1 cellular context compared by ENCODE assay signal in genomic region chr20:46689082-46689753, GRCh38.
A peak's percentile ranks its signal among the peaks of the same experiment; 100 is the strongest.
TF ChIP-seq lines count a peak whose summit lies in the region.

Gene TP53RK, minus strand, starts transcription at chr20:46689444. Its CDS starts 30 bp downstream, at chr20:46689414.

TF ChIP-seq in K562, 482 proteins besides CTCF, POLR2A, EP300 and RAD21 (continued from another document and continues in another):
- no peak for TF ChIP-seq CHD7 (IDR thresholded peaks at IDR 0.05; ENCODE audit: low read depth, low read length)
- TF ChIP-seq, protein P1, sequence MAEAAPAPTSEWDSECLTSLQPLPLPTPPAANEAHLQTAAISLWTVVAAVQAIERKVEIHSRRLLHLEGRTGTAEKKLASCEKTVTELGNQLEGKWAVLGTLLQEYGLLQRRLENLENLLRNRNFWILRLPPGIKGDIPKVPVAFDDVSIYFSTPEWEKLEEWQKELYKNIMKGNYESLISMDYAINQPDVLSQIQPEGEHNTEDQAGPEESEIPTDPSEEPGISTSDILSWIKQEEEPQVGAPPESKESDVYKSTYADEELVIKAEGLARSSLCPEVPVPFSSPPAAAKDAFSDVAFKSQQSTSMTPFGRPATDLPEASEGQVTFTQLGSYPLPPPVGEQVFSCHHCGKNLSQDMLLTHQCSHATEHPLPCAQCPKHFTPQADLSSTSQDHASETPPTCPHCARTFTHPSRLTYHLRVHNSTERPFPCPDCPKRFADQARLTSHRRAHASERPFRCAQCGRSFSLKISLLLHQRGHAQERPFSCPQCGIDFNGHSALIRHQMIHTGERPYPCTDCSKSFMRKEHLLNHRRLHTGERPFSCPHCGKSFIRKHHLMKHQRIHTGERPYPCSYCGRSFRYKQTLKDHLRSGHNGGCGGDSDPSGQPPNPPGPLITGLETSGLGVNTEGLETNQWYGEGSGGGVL (CRISPR knock-in tag; IDR thresholded peaks at IDR 0.05), result no peak
- no peak for TF ChIP-seq MBD2 (IDR thresholded peaks at IDR 0.05; ENCODE audit: borderline replicate concordance, low read depth)
- no peak for TF ChIP-seq ZNF224 (CRISPR knock-in tag; IDR thresholded peaks at IDR 0.05)
- no peak for TF ChIP-seq ETV6 (IDR thresholded peaks at IDR 0.05; ENCODE audit: borderline replicate concordance in 1 of 2, low read depth in 2 of 2, low read length in 1 of 2)
- TF ChIP-seq ETV6 (CRISPR knock-in tag; IDR thresholded peaks at IDR 0.05; ENCODE audit: borderline replicate concordance), result no peak
- TF ChIP-seq ZSCAN29 (IDR thresholded peaks at IDR 0.05), result no peak
- TF ChIP-seq FOXM1 (IDR thresholded peaks at IDR 0.05; ENCODE audit: low read depth), result no peak
- no peak for TF ChIP-seq FOXM1 (CRISPR knock-in tag; IDR thresholded peaks at IDR 0.05; ENCODE audit: low read depth)
- no peak for TF ChIP-seq ARNT (IDR thresholded peaks at IDR 0.05)
- TF ChIP-seq RHOXF2B (CRISPR knock-in tag; conservative IDR thresholded peaks at IDR 0.05), result no peak
- TF ChIP-seq, protein P2, sequence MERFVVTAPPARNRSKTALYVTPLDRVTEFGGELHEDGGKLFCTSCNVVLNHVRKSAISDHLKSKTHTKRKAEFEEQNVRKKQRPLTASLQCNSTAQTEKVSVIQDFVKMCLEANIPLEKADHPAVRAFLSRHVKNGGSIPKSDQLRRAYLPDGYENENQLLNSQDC (CRISPR knock-in tag; IDR thresholded peaks at IDR 0.05), result 0 out of 2 replicates have a peak, but pooled peaks have one; percentile 28
- no peak for TF ChIP-seq THRA (IDR thresholded peaks at IDR 0.05)
- no peak for TF ChIP-seq PTRF (tag; IDR thresholded peaks at IDR 0.05)
- no peak for TF ChIP-seq ZNF184 (CRISPR knock-in tag; IDR thresholded peaks at IDR 0.05)
- TF ChIP-seq ELF1 (tag; IDR thresholded peaks at IDR 0.05), result no peak
- TF ChIP-seq TBP (optimal IDR thresholded peaks at IDR 0.05; ENCODE audit: low read depth, low read length), result peak; percentile 86
- TF ChIP-seq ZBTB12 (CRISPR knock-in tag; IDR thresholded peaks at IDR 0.05), result no peak
- no peak; a peak in 1 of 4 replicates for TF ChIP-seq CSDE1 (IDR thresholded peaks at IDR 0.05)
- TF ChIP-seq, protein P3, sequence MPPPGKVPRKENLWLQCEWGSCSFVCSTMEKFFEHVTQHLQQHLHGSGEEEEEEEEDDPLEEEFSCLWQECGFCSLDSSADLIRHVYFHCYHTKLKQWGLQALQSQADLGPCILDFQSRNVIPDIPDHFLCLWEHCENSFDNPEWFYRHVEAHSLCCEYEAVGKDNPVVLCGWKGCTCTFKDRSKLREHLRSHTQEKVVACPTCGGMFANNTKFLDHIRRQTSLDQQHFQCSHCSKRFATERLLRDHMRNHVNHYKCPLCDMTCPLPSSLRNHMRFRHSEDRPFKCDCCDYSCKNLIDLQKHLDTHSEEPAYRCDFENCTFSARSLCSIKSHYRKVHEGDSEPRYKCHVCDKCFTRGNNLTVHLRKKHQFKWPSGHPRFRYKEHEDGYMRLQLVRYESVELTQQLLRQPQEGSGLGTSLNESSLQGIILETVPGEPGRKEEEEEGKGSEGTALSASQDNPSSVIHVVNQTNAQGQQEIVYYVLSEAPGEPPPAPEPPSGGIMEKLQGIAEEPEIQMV (tag; conservative IDR thresholded peaks at IDR 0.05; ENCODE audit: low read depth), result no peak
- no peak for TF ChIP-seq CBX1 (IDR thresholded peaks at IDR 0.05; ENCODE audit: low read depth)
- peak; percentile 89 for TF ChIP-seq SIN3B (IDR thresholded peaks at IDR 0.05; ENCODE audit: low read depth)
- no peak for TF ChIP-seq ZNF324 (CRISPR knock-in tag; IDR thresholded peaks at IDR 0.05)
- no peak for TF ChIP-seq NFE2 (IDR thresholded peaks at IDR 0.05; ENCODE audit: low read depth)
